ENCODE assay signal across 12 cellular contexts in the genomic region with DNA sequence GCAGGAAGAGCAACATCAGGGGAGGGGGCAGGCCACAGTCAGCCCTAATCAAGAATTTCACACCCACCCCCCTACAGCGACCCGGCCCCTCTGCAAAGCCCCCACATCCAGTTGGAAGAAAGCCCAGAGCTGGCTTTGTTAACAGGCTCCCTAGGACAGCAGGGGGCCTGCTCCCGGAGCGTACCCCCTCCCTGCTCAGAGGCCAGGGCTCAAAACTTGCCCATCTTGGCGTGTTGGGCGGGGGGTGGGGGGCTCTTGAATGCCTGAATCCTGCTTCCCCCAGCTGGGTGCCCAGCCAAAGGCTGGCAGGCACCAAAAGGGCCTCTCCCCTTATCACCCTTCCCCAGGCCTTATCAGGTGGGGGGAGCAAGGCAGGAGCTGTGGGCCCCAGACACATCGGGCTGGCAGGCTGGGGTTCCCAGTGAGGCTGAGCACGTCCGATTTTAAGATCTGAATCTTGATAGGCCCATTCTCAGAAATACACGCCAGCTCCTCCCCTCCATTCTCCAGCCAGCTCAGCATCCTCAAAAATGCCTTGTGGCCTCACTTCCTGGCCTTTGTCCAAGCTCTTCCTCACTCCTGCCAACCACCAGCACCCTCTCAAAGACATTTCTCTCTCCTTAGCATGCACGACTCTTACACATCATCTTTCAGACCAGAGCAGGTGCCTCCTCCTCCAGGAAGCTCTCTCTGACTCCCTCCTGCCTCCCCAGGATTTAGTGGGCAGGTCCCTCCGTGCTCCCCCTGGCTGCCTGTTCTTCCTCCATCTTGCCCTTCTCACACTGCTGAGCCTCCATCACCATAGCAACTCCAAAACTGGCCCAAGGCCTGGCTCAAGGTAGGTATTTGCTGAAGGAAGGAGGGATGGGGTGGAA.
DNase-seq lines count a peak whose midpoint lies in the region; ATAC-seq and TF ChIP-seq lines count a peak whose summit lies in the region.
"Had no signal": no experiment of that assay in that cellular context is flagged by ENCODE, and none has a peak within 500 bp of the region (broad histone marks: within the 10 kb centered on the region; RNA-seq: fewer than 3 reads in every experiment).

No MANE protein-coding gene starts in this region.

- no peaks in the 10 kb centered on the region for H3K79me2 ChIP-seq in ACC112 (ENCODE audit: control insufficient read depth, insufficient read depth, low read length, unreplicated experiment)

- H3K4me1 Mint-ChIP-seq in WTC11, result peaks cover 43% of the 10 kb centered on the region

- POLR2A ChIA-PET in WTC11 (lab: Charles Lee), result interaction anchor here (1.0 kb wide), 1 partner anchor 254 kb away, joined by 3 read pairs; no protein-coding TSS in a partner anchor

- H3K4me3 Mint-ChIP-seq in WTC11, result no peak overlapping the region

- no peaks in the 10 kb centered on the region for H3K9me3 Mint-ChIP-seq in WTC11

- peak overlapping the region; percentile 29 for H3K27ac Mint-ChIP-seq in WTC11

- no peak overlapping the region for H3K27ac ChIP-seq in ACC112 (ENCODE audit: low read depth, low read length)
- H3K27ac ChIP-seq: ascending aorta, KMS-11 had no signal

- H2AFZ ChIP-seq in ACC112 (ENCODE audit: low read length, unreplicated experiment), result peak overlapping the region; percentile 6

- H3K9ac ChIP-seq in iPS-15b (ENCODE audit: low read depth, low read length), result no peak overlapping the region
- H3K9ac ChIP-seq: KMS-11 had no signal

- no peak for TF ChIP-seq CTCF in WTC11 (IDR thresholded peaks at IDR 0.05)

- no peaks in the 10 kb centered on the region; the same call in 1 of the 2 replicates for H3K27me3 Mint-ChIP-seq in WTC11 (ENCODE audit: low read depth)

- no peaks in the 10 kb centered on the region for H3K36me3 ChIP-seq in ACC112 (ENCODE audit: insufficient read depth, low read length)
- no peaks in the 10 kb centered on the region for H3K36me3 ChIP-seq in iPS-15b (ENCODE audit: control insufficient read depth, insufficient read depth, low read length)
- H3K36me3 ChIP-seq: ascending aorta had no signal

- ATAC-seq in WTC11 (peak; percentile 89), HG03196 (IDR thresholded peaks at IDR 0.05; ENCODE audit: unreplicated experiment) (no peak)

- no peaks in the 10 kb centered on the region for H3K9me3 ChIP-seq in iPS-15b (ENCODE audit: control insufficient read depth, insufficient read depth, low read length)
- H3K9me3 ChIP-seq: ascending aorta had no signal

- H3K4me3 ChIP-seq in ACC112 (ENCODE audit: low read depth, low read length) (no peak overlapping the region), iPS-15b (ENCODE audit: low read depth, low read length) (peak overlapping the region; percentile 6)
- H3K4me3 ChIP-seq: ascending aorta had no signal

- CTCF ChIA-PET in WTC11 (lab: Charles Lee), result interaction anchor here (0.6 to 1.5 kb wide), 27 partner anchors 9 to 738 kb away, joined by 3 to 9 read pairs (median 3); no protein-coding TSS in a partner anchor

- no peaks in the 10 kb centered on the region for H3K36me3 Mint-ChIP-seq in WTC11

- H3K4me1 ChIP-seq in ACC112 (ENCODE audit: control insufficient read depth, insufficient read depth, low read length, unreplicated experiment), result peaks cover 28% of the 10 kb centered on the region
- H3K4me1 ChIP-seq in iPS-15b (ENCODE audit: control insufficient read depth, insufficient read depth, low read length), result peaks cover 5% of the 10 kb centered on the region

- peak; percentile 88 for DNase-seq in HT1080 (ENCODE audit: low read depth)
- DNase-seq in WTC11 (ENCODE audit: low spot score), result peak; percentile 56
- no peak for DNase-seq in NOMO-1 (lab: John Stamatoyannopoulos, UW; ENCODE audit: unreplicated experiment in 2 of 2)
- no peak for DNase-seq in foreskin melanocyte
- no peak for DNase-seq in stimulated activated naive CD4-positive, alpha-beta T cell (lab: John Stamatoyannopoulos, UW)
- DNase-seq: Calu3, T1000 had no signal

- no peaks in the 10 kb centered on the region for H3K27me3 ChIP-seq in ACC112 (ENCODE audit: insufficient read depth, low read length)
- H3K27me3 ChIP-seq in iPS-15b (ENCODE audit: control insufficient read depth, insufficient read depth, low read length), result peaks cover 2% of the 10 kb centered on the region
- H3K27me3 ChIP-seq: ascending aorta had no signal

TF ChIP-seq in WTC11, 78 proteins besides CTCF, POLR2A, EP300 and RAD21:
- TF ChIP-seq ZNF396 (CRISPR knock-in tag; IDR thresholded peaks at IDR 0.05; ENCODE audit: borderline replicate concordance), result 0 out of 2 replicates have a peak, but pooled peaks have one; percentile 8
- peak; percentile 86 for TF ChIP-seq ZNF423 (CRISPR knock-in tag; IDR thresholded peaks at IDR 0.05)
- no peak for TF ChIP-seq GTF2I (CRISPR knock-in tag; conservative IDR thresholded peaks at IDR 0.05)
- TF ChIP-seq ZSCAN18 (CRISPR knock-in tag; IDR thresholded peaks at IDR 0.05), result 0 out of 2 replicates have a peak, but pooled peaks have one; percentile 29
- TF ChIP-seq ZNF263 (CRISPR knock-in tag; IDR thresholded peaks at IDR 0.05; ENCODE audit: low read depth), result peak; percentile 92
- TF ChIP-seq ZNF138 (CRISPR knock-in tag; conservative IDR thresholded peaks at IDR 0.05), result no peak

Comparison
In these comparisons a context has a peak if more than half of its experiments do, and no peak if none do; other contexts are left out.
1. DNase-seq: peak in HT1080 (single experiment) and WTC11 (single experiment); none in NOMO-1 (0 of 2), foreskin melanocyte (single experiment) and stimulated activated naive CD4-positive, alpha-beta T cell (0 of 6).